Comparison of ENCODE assay signal across 8 cellular contexts in the genomic region with DNA sequence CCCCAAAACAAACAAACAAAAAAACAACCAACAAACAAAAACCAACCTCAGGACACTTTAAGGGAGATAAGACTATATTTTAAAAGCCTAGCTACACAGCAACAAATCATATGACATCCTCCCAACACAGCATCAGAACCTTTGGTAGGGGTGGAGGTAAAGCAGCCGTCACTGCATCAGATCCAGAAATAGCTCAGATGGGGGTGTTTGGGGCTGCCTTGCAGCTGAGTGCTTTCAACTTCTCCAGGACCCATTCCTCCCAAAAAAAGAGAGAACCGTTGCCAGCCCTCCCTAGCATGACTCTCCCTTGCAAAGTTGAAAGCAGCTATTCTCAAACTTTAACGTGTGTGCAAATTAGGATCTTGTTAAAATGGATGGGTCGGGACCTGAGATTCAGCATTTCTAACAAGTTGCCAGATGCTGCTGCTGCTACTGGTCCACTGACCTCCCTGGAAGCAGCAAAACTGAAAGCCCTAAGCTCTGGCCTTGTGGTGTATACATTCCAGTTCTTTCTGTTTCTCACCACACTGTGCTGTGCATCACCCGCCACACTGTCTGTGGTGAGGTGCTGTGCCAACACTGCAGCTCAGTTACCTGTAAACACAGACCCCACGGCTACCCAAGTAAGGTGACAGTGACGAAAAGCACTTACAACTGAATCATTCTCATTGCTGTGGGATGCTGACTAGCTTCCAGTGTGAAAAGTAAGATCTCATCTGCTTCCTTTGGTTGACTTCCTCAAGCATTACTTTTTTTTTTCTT. TPM values are rescaled to one million over a fixed set of nuclear protein-coding genes. Genes with fewer than 3 reads are reported as not detected.
A peak's percentile ranks its signal among the peaks of the same experiment; 100 is the strongest.
DNase-seq lines count a peak whose midpoint lies in the region; ATAC-seq, FAIRE-seq and TF ChIP-seq lines count a peak whose summit lies in the region.

No MANE protein-coding gene starts in this region.

- peak overlapping the region; percentile 99 for H3K27ac ChIP-seq in OCI-LY1 (ENCODE audit: low read depth, low read length, poor library complexity, severe bottlenecking)

- no peaks in the 10 kb centered on the region for H3K9me3 ChIP-seq in OCI-LY1 (ENCODE audit: low read length)

- peak overlapping the region; percentile 16 for H3K4me3 ChIP-seq in OCI-LY1 (ENCODE audit: low read depth, low read length, poor library complexity, severe bottlenecking)
- H3K4me3 ChIP-seq in H7 (ENCODE audit: insufficient read depth, low read depth, low read length): no peak overlapping the region

- H3K27me3 ChIP-seq in OCI-LY1 (ENCODE audit: insufficient read depth, low read length) (no peaks in the 10 kb centered on the region), H7 (ENCODE audit: control insufficient read depth, insufficient read depth, low read length) (no peaks in the 10 kb centered on the region)

- H3K4me2 ChIP-seq in OCI-LY1 (ENCODE audit: low read length): peak overlapping the region; percentile 75

- no peak overlapping the region for H2AFZ ChIP-seq in OCI-LY1 (ENCODE audit: low read length)

- peak overlapping the region; percentile 72 for H3K9ac ChIP-seq in OCI-LY1 (ENCODE audit: low read length)

- no peaks in the 10 kb centered on the region for H4K20me1 ChIP-seq in OCI-LY1 (ENCODE audit: insufficient read depth, low read length)

- peaks cover 11% of the 10 kb centered on the region for H3K79me2 ChIP-seq in OCI-LY1 (ENCODE audit: insufficient read depth, low read length)

- DNase-seq in GM12892 (ENCODE audit: insufficient read length) (no peak), activated gamma-delta T cell treated with Interleukin-2 at 50 U/mL for 16 hours (peak; percentile 81), NCI-H2171 treated with DMSO at 0.1 percent for 48 hours (lab: John Stamatoyannopoulos, UW) (no peak), H7 (no peak), T1000 (lab: John Stamatoyannopoulos, UW) (no peak)
- DNase-seq in stimulated activated CD4-positive, alpha-beta T cell treated with anti-CD3 and anti-CD28 coated beads, Interleukin-15, amount 100 ng/mL, for 24 hours: peak; percentile 82

- H3K9me2 ChIP-seq in OCI-LY1 (ENCODE audit: low read depth, low read length): no peaks in the 10 kb centered on the region

- ATAC-seq in HG02623 (IDR thresholded peaks at IDR 0.05; ENCODE audit: unreplicated experiment): peak; percentile 48

- H3K36me3 ChIP-seq in OCI-LY1 (ENCODE audit: insufficient read depth, low read length): peaks cover 60% of the 10 kb centered on the region
- peaks cover 14% of the 10 kb centered on the region for H3K36me3 ChIP-seq in H7 (replicated peaks; ENCODE audit: control insufficient read depth, insufficient read depth, low read length)

- peak; percentile 86 for FAIRE-seq in GM12892 (lab: Jason Lieb, UNC)

- H3K4me1 ChIP-seq in OCI-LY1 (ENCODE audit: insufficient read depth, low read length, severe bottlenecking): peaks cover 100% of the 10 kb centered on the region

- no peak for TF ChIP-seq POLR2A in GM12892 (IDR thresholded peaks at IDR 0.05; ENCODE audit: low read depth, low read length)

- peaks cover 8% of the 10 kb centered on the region; the same call in 1 of the 2 replicates for H3F3A ChIP-seq in OCI-LY1 (ENCODE audit: insufficient read depth, low read length)

- TF ChIP-seq CTCF in OCI-LY1 (IDR thresholded peaks at IDR 0.05; ENCODE audit: low read length): no peak

RNA-seq across cellular contexts. Expression of a gene that starts 54.0 kb away (rescaled TPM):
- polyA plus RNA-seq in GM12892 (2012; ENCODE audit: missing spikeins): 56.2 TPM
- 95.8 and 108 TPM in 2 replicates for total RNA-seq in H7 (2014; rRNA removed; shearing (Covaris generic))

Comparison
In these comparisons a context has a peak if more than half of its experiments do, and no peak if none do; other contexts are left out.
1. DNase-seq: peak in activated gamma-delta T cell treated with Interleukin-2 at 50 U/mL for 16 hours (single experiment) and stimulated activated CD4-positive, alpha-beta T cell treated with anti-CD3 and anti-CD28 coated beads, Interleukin-15, amount 100 ng/mL, for 24 hours (single experiment); none in GM12892 (single experiment), NCI-H2171 treated with DMSO at 0.1 percent for 48 hours (single experiment), H7 (single experiment) and T1000 (single experiment).